In the genomic region with DNA sequence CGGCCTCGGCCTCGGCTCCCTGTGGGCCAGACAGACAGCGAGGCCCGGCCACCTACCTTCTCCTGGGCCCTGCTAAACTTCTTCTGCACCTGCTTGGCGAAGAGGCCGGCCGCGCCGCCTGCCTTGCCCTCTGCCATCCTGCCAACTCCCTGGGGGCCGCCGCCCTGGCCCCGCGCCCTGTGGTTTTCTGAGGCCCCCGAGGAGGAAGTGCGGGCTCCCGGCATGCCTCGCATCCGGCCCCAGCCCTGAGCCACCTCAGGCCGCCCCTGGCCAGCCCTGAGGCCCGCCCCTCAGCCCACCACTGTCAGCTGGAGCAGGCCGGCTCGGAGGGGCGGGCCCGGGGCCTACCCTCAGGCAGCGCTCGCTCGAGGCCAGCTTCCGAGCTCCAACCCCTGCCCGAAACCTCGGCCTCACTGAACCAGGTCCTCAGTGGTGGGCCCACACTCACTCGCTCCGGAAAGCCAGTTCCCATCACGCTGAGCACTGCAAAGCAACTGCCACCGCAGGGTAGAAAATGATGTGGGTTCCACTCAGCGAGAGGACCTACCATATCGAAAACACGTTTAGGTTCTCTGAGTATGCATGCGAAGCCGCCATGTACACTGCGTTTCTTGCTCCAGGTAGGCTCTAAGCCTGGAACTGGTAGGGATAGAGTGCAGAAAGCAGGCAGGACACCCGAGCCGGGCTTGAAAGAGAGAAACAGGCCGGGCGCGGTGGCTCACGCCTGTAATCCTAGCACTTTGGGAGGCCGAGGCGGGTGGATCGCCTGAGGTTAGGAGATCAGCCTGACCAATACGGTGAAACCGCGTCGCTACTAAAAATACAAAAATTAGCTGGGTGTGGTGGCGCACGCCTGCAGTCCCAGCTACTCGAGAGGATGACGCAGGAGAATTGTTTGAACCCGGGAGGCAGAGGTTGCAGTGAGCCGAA, we compare ENCODE assay signal across 9 cellular contexts. TPM values are rescaled to one million over a fixed set of nuclear protein-coding genes. Genes with fewer than 3 reads are reported as not detected.
DNase-seq lines count a peak whose midpoint lies in the region; ATAC-seq, FAIRE-seq and TF ChIP-seq lines count a peak whose summit lies in the region.
"Had no signal": no experiment of that assay in that cellular context is flagged by ENCODE, and none has a peak within 500 bp of the region (broad histone marks: within the 10 kb centered on the region; RNA-seq: fewer than 3 reads in every experiment).

A gene (minus strand): TSS at position 209 of the 930 bp plus-strand sequence. CDS start 72 bp downstream, at position 137.

- no peak within 1 kb of the TSS for H3K9ac ChIP-seq in kidney (ENCODE audit: low read length in 2 of 2)
- H3K9ac ChIP-seq in mesendoderm (ENCODE audit: low read length): no peak within 1 kb of the TSS

- WGBS in mesendoderm (ENCODE audit: extremely low coverage, insufficient coverage, low lambda C conversion rate): no CpG with 5 or more reads among the region's 60 CpGs

- no peak for TF ChIP-seq CTCF in kidney (IDR thresholded peaks at IDR 0.05; ENCODE audit: borderline replicate concordance, extremely low read depth, insufficient read depth)

- H2BK15ac ChIP-seq in mesendoderm (replicated peaks; ENCODE audit: low read depth): no peak within 1 kb of the TSS

- H4K8ac ChIP-seq in mesendoderm (ENCODE audit: low read depth, low read length): no peak within 1 kb of the TSS

- no peak for ATAC-seq in GM18520 (IDR thresholded peaks at IDR 0.05; ENCODE audit: unreplicated experiment)
- ATAC-seq: A549 had no signal

- H3K36me3 ChIP-seq in kidney (ENCODE audit: control insufficient read depth in 1 of 2, insufficient read depth in 2 of 2, low read length in 2 of 2) (no peaks in the 10 kb centered on the region), mesendoderm (ENCODE audit: control insufficient read depth, insufficient read depth, low read length) (no peaks in the 10 kb centered on the region)

- DNase-seq in SKM-1 treated with dmso at 0.1 percent for 144 hours (lab: John Stamatoyannopoulos, UW; ENCODE audit: unreplicated experiment) (peak; percentile 39), SKM-1 (lab: John Stamatoyannopoulos, UW; ENCODE audit: unreplicated experiment) (no peak), Kasumi-1 (lab: John Stamatoyannopoulos, UW) (peak; percentile 41 to 61), kidney (peak; percentile 85), mesendoderm (no peak)
- DNase-seq in activated CD8-positive, alpha-beta memory T cell treated with anti-CD3 and anti-CD28 coated beads, Interleukin-2, amount 50 U/mL, for 4 hours: peak; percentile 58
- peak; percentile 72 for DNase-seq in stimulated activated CD8-positive, alpha-beta memory T cell treated with anti-CD3 and anti-CD28 coated beads, Interleukin-4, amount 100 ng/mL, for 24 hours (ENCODE audit: low read depth)

- H3K27me3 ChIP-seq in mesendoderm (ENCODE audit: insufficient read depth, low read length, poor library complexity): no peaks in the 10 kb centered on the region

- no peak within 1 kb of the TSS for H4K5ac ChIP-seq in mesendoderm (ENCODE audit: low read length)

- no peaks in the 10 kb centered on the region for H3K4me1 ChIP-seq in kidney (ENCODE audit: control insufficient read depth in 1 of 2, insufficient read depth in 1 of 2, low read depth in 1 of 2, low read length in 2 of 2)
- H3K4me1 ChIP-seq in mesendoderm (ENCODE audit: control insufficient read depth, low read depth, low read length): peaks cover 4% of the 10 kb centered on the region

- H3K4ac ChIP-seq in mesendoderm (ENCODE audit: low read depth, low read length): no peak within 1 kb of the TSS

- no peak within 1 kb of the TSS for H2BK5ac ChIP-seq in mesendoderm (ENCODE audit: low read length)

- no peaks in the 10 kb centered on the region for H3K79me2 ChIP-seq in mesendoderm (ENCODE audit: control insufficient read depth, insufficient read depth, low read length)

- H3K4me3 ChIP-seq in kidney (ENCODE audit: low read length in 2 of 2) (no peak within 1 kb of the TSS), mesendoderm (ENCODE audit: low read length) (no peak within 1 kb of the TSS)
- H3K4me3 ChIP-seq: A549 had no signal

- H2AK5ac ChIP-seq in mesendoderm (ENCODE audit: low read length): no peak within 1 kb of the TSS

- H3K27ac ChIP-seq in kidney (ENCODE audit: low read depth in 2 of 2, low read length in 2 of 2): no peak within 1 kb of the TSS
- H3K27ac ChIP-seq in mesendoderm (ENCODE audit: low read depth, low read length): no peak within 1 kb of the TSS

- no peak within 1 kb of the TSS for H3K4me2 ChIP-seq in mesendoderm (ENCODE audit: low read length)
- H3K4me2 ChIP-seq: A549 had no signal

- no peaks in the 10 kb centered on the region for H3K79me1 ChIP-seq in mesendoderm (ENCODE audit: low read length)

- no peak within 1 kb of the TSS for H3K56ac ChIP-seq in mesendoderm (ENCODE audit: low read length)

- H3K9me3 ChIP-seq in kidney (ENCODE audit: control insufficient read depth in 1 of 2, low read length in 2 of 2): no peaks in the 10 kb centered on the region
- H3K9me3 ChIP-seq: A549 had no signal

- no peak within 1 kb of the TSS for H3K23ac ChIP-seq in mesendoderm (ENCODE audit: low read length)

- intact Hi-C loops in kidney (cut with DNase I): no loop called here

- H2BK120ac ChIP-seq in mesendoderm (ENCODE audit: low read depth, low read length): no peak within 1 kb of the TSS

- no peak for FAIRE-seq in kidney (lab: Jason Lieb, UNC)
- FAIRE-seq: A549 had no signal

- no peak within 1 kb of the TSS for H3K18ac ChIP-seq in mesendoderm (ENCODE audit: low read length)

RNA-seq across cellular contexts. Expression of the gene that starts here (rescaled TPM):
- 15.6 TPM for total RNA-seq in kidney
- 3.4 TPM for polyA plus RNA-seq in kidney (ENCODE audit: insufficient read depth, low read depth, low replicate concordance)
- polyA plus RNA-seq in mesendoderm (2013, experiment 1 of 2): 0.11 TPM
- polyA plus RNA-seq in mesendoderm (2013, experiment 2 of 2): 0.07 TPM

Comparison
In these comparisons a context has a peak if more than half of its experiments do, and no peak if none do; other contexts are left out.
1. DNase-seq: peak in SKM-1 treated with dmso at 0.1 percent for 144 hours (single experiment), Kasumi-1 (2 of 2), activated CD8-positive, alpha-beta memory T cell treated with anti-CD3 and anti-CD28 coated beads, Interleukin-2, amount 50 U/mL, for 4 hours (single experiment), kidney (single experiment) and stimulated activated CD8-positive, alpha-beta memory T cell treated with anti-CD3 and anti-CD28 coated beads, Interleukin-4, amount 100 ng/mL, for 24 hours (single experiment); none in SKM-1 (single experiment) and mesendoderm (single experiment).